23 cellular contexts compared by ENCODE assay signal in the genomic region with DNA sequence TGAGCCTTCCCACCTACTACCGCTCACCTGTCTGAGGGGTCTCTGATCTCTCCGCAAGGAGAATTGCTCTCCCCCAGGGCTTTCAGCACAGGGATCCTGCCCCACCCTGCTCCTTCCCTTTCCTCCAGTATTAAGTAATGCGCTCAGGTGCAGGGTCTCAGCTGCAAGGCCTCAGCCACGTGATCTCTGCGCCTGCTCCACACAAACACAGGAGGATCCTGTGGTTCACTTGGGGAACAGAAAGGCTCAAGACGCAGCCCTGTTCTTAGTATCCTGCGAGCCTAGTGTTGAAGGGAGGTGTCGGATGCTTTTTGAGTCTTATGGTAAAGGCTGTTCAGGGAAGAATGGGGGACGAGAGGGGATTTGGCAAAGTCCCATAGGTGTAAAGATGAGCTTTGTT. TPM values are rescaled to one million over a fixed set of nuclear protein-coding genes. Genes with fewer than 3 reads are reported as not detected.
DNase-seq lines count a peak whose midpoint lies in the region; ATAC-seq and TF ChIP-seq lines count a peak whose summit lies in the region.
"Had no signal": no experiment of that assay in that cellular context is flagged by ENCODE, and none has a peak within 500 bp of the region (broad histone marks: within the 10 kb centered on the region; RNA-seq: fewer than 3 reads in every experiment).

No MANE protein-coding gene starts in this region.

- H3K9me2 ChIP-seq in Karpas-422 (replicated peaks; ENCODE audit: insufficient read depth, low read length) = no peaks in the 10 kb centered on the region

- H3K27me3 Mint-ChIP-seq in type B pancreatic cell = no peaks in the 10 kb centered on the region
- no peaks in the 10 kb centered on the region for H3K27me3 Mint-ChIP-seq in CD4-positive, alpha-beta T cell
- H3K27me3 Mint-ChIP-seq: B cell had no signal

- H3K79me2 ChIP-seq in Karpas-422 (ENCODE audit: low read length) = no peaks in the 10 kb centered on the region

- ATAC-seq in sciatic nerve (peak; percentile 16), HG03469 (IDR thresholded peaks at IDR 0.05; ENCODE audit: unreplicated experiment) (no peak)
- ATAC-seq in CD4-positive, alpha-beta T cell (ENCODE audit: poor library complexity) = no peak
- ATAC-seq: HepG2 had no signal

- H3K4me2 ChIP-seq in Karpas-422 (ENCODE audit: low read depth, low read length, poor library complexity, severe bottlenecking) = no peak overlapping the region

- no peaks in the 10 kb centered on the region for H4K20me1 ChIP-seq in Karpas-422 (ENCODE audit: insufficient read depth, low read depth, low read length)

- TF ChIP-seq CTCF in type B pancreatic cell (conservative IDR thresholded peaks at IDR 0.05) = no peak
- TF ChIP-seq CTCF in CD4-positive, alpha-beta T cell (IDR thresholded peaks at IDR 0.05) = no peak

- no peak overlapping the region for H2AFZ ChIP-seq in Karpas-422 (ENCODE audit: low read length)

- H3K9me3 Mint-ChIP-seq in type B pancreatic cell = no peaks in the 10 kb centered on the region
- H3K9me3 Mint-ChIP-seq in CD4-positive, alpha-beta T cell = no peaks in the 10 kb centered on the region

- H3K36me3 Mint-ChIP-seq in type B pancreatic cell = no peaks in the 10 kb centered on the region
- H3K36me3 Mint-ChIP-seq in CD4-positive, alpha-beta T cell (ENCODE audit: low read depth) = no peaks in the 10 kb centered on the region
- H3K36me3 Mint-ChIP-seq: CD8-positive, alpha-beta memory T cell had no signal

- peak overlapping the region; percentile 33 for H3K27ac Mint-ChIP-seq in type B pancreatic cell
- H3K27ac Mint-ChIP-seq in CD4-positive, alpha-beta T cell = no peak overlapping the region
- H3K27ac Mint-ChIP-seq: B cell; CD8-positive, alpha-beta memory T cell had no signal

- no peaks in the 10 kb centered on the region for H3K9me3 ChIP-seq in Karpas-422 (ENCODE audit: low read length)
- no peaks in the 10 kb centered on the region for H3K9me3 ChIP-seq in CD4-positive, alpha-beta T cell (ENCODE audit: control insufficient read depth, low read length)

- no peaks in the 10 kb centered on the region for H3K36me3 ChIP-seq in Karpas-422 (ENCODE audit: insufficient read depth, low read length)

- DNase-seq in Karpas-422 (peak; percentile 43), caudate nucleus (lab: John Stamatoyannopoulos, UW) (no peak), sciatic nerve (ENCODE audit: low spot score) (no peak), type B pancreatic cell (ENCODE audit: extremely low spot score, unreplicated experiment) (no peak), mesenteric fat pad (ENCODE audit: low spot score) (no peak)
- no peak for DNase-seq in CD4-positive, alpha-beta T cell
- DNase-seq: Calu3; CD8-positive, alpha-beta memory T cell; DMS79 treated with DMSO at 0.1 percent for 48 hours; H7; NCI-H1417; NCI-H1694; NCI-H2029 treated with DMSO at 0.1 percent for 48 hours; NCI-H446 treated with DMSO at 0.1 percent for 48 hours; NCI-H526; NCI-H82; NK-92 treated with Interleukin-12 subunit alpha and Interleukin-12 subunit beta, amount 100 ng/mL, for 24 hours; SIG-M5 had no signal

- H3K4me1 Mint-ChIP-seq in type B pancreatic cell (ENCODE audit: unreplicated experiment) = peaks cover 13% of the 10 kb centered on the region
- H3K4me1 Mint-ChIP-seq in CD4-positive, alpha-beta T cell (ENCODE audit: low read depth) = no peaks in the 10 kb centered on the region
- H3K4me1 Mint-ChIP-seq: B cell; CD8-positive, alpha-beta memory T cell had no signal

- H3K27me3 ChIP-seq in Karpas-422 (ENCODE audit: low read length) = no peaks in the 10 kb centered on the region
- H3K27me3 ChIP-seq in CD4-positive, alpha-beta T cell (ENCODE audit: control insufficient read depth, insufficient read depth, low read length) = no peaks in the 10 kb centered on the region

- H3K27ac ChIP-seq in Karpas-422 (ENCODE audit: low read length) = no peak overlapping the region
- peak overlapping the region; percentile 84 for H3K27ac ChIP-seq in caudate nucleus (ENCODE audit: low read depth, low read length)
- H3K27ac ChIP-seq in CD4-positive, alpha-beta T cell (ENCODE audit: low read depth, low read length) = no peak overlapping the region
- H3K27ac ChIP-seq: RWPE1, SK-N-MC had no signal

- H3K9ac ChIP-seq in Karpas-422 (ENCODE audit: low read length) = no peak overlapping the region

- CTCF ChIA-PET in CD4-positive, alpha-beta T cell (lab: Charles Lee) = no interaction called here

- H3K4me1 ChIP-seq in Karpas-422 (ENCODE audit: low read length) = no peaks in the 10 kb centered on the region

- intact Hi-C loops in sciatic nerve (cut with DNase I) = no loop called here
- intact Hi-C loops in CD4-positive, alpha-beta T cell (cut with DNase I, micrococcal nuclease) = no loop called here

- no peak overlapping the region for H3K4me3 ChIP-seq in Karpas-422 (ENCODE audit: low read length)
- H3K4me3 ChIP-seq: SK-N-MC had no signal

- POLR2A ChIA-PET in CD4-positive, alpha-beta T cell (lab: Charles Lee) = no interaction called here

- H3K4me3 Mint-ChIP-seq in type B pancreatic cell = no peak overlapping the region
- no peak overlapping the region for H3K4me3 Mint-ChIP-seq in CD4-positive, alpha-beta T cell
- H3K4me3 Mint-ChIP-seq: B cell; CD8-positive, alpha-beta memory T cell had no signal

RNA-seq across cellular contexts. Expression of gene GCSH, which starts 41.6 kb away (rescaled TPM):
- 39.1 and 49.2 TPM in 2 replicates for total RNA-seq in Karpas-422 (2014; rRNA removed; shearing (Covaris generic); ENCODE audit: low replicate concordance)
- total RNA-seq in sciatic nerve (27.8 TPM), type B pancreatic cell (ENCODE audit: low replicate concordance) (39.6 and 50.8 TPM in 2 replicates), mesenteric fat pad (39.2 TPM)
- 1 to 10 TPM; 2.3 to 3.2 TPM for total RNA-seq in CD4-positive, alpha-beta T cell
